Comparison of ENCODE assay signal across 22 cellular contexts in the genomic region with DNA sequence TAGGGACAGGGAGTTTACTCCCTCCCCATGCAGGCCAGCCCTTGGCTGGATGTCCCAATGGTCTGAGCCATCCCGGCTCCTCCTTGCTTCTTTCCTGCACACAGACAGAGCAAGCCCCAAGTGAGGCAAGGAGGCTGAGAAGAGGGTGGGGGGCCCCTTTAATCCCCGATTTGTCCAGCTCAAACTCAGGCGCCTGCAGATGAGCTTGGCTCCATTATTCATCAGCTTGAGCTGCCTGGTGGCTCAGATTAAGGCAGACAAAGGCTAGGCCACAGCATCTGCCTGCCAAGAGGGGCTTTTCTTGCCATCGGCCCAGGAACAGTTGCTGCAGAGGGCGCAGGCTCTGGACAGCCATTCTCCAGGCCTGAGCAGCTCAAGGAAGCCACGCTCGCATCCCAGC. TPM values are rescaled to one million over a fixed set of nuclear protein-coding genes. Genes with fewer than 3 reads are reported as not detected.
"Had no signal": no experiment of that assay in that cellular context is flagged by ENCODE, and none has a peak within 500 bp of the region (broad histone marks: within the 10 kb centered on the region; RNA-seq: fewer than 3 reads in every experiment).

No MANE protein-coding gene starts in this region.

- H3K9me3 ChIP-seq: sigmoid colon had no signal

- H3K36me3 ChIP-seq: sigmoid colon had no signal

- H3K4me3 ChIP-seq: sigmoid colon had no signal

- ATAC-seq: activated CD8-positive, alpha-beta memory T cell treated with anti-CD3 and anti-CD28 coated beads, Interleukin-2, amount 10 ng/mL, durations not matched to agents 7 days and 5 days; activated CD8-positive, alpha-beta T cell treated with anti-CD3 and anti-CD28 coated beads for 36 hours; activated naive CD8-positive, alpha-beta T cell treated with anti-CD3 and anti-CD28 coated beads, Interleukin-2, amount 50 U/mL, for 24 hours; left cardiac atrium had no signal

- H3K27ac ChIP-seq: sigmoid colon had no signal

- DNase-seq: activated CD4-positive, alpha-beta T cell treated with anti-CD3 and anti-CD28 coated beads for 48 hours; activated CD8-positive, alpha-beta memory T cell treated with anti-CD3 and anti-CD28 coated beads, Interleukin-2, amount 10 ng/mL, durations not matched to agents 7 days and 5 days; activated CD8-positive, alpha-beta T cell treated with anti-CD3 and anti-CD28 coated beads for 36 hours; activated gamma-delta T cell; activated naive CD4-positive, alpha-beta T cell treated with anti-CD3 and anti-CD28 coated beads, Interleukin-2, amount 50 U/mL, for 16 hours; activated naive CD8-positive, alpha-beta T cell treated with anti-CD3 and anti-CD28 coated beads, Interleukin-2, amount 50 U/mL, for 24 hours; activated T-cell treated with anti-CD3 and anti-CD28 coated beads for 4 hours; cerebellar nuclear complex; effector CD4-positive, alpha-beta T cell; hypothalamus; left cardiac atrium; mesendoderm; naive B cell; sigmoid colon; stimulated activated CD4-positive, alpha-beta T cell treated with anti-CD3 and anti-CD28 coated beads, Interleukin-4, amount 100 ng/mL, for 24 hours; stimulated activated naive CD4-positive, alpha-beta T cell treated with Interleukin-2 at 50 U/mL for 16 hours; T-helper 2 cell had no signal

RNA-seq across cellular contexts. Expression of gene LMO1, which starts 35.5 kb away (rescaled TPM):
- total RNA-seq: activated CD8-positive, alpha-beta memory T cell treated with anti-CD3 and anti-CD28 coated beads, Interleukin-2, amount 10 ng/mL, durations not matched to agents 7 days and 5 days; activated CD8-positive, alpha-beta T cell treated with anti-CD3 and anti-CD28 coated beads for 36 hours; activated T-helper 1 cell treated with anti-CD3 and anti-CD28 coated beads, Interleukin-12 subunit alpha, Interleukin-12 subunit beta, Interleukin-2, Interleukin-4 antibody, amounts not matched to agents 30 ng/mL and 10 ng/mL and 1 ng/mL, durations not matched to agents 14 hours and 24 hours and 36 hours; mucosa of gallbladder; omental fat pad; subcutaneous adipose tissue; urinary bladder had no signal
